In the genomic region with DNA sequence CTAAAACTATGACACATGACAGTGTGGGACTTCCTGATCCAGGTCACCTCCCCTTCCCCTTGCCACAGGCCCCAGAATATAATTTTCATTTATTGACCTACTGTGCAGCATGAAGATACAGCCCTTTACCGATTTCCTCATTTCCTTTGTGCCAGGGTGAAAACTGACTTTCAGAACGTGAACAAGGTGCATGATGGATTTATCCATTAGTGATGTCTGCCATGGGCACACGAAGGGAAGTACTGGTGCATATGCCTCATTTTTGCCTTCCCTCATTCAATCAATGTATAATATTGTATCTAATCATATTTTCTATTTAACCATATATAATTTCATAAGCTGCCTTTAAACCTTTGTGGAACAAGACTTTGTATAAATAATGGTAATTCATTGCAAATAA, we compare ENCODE assay signal across 18 cellular contexts.
A peak's percentile ranks its signal among the peaks of the same experiment; 100 is the strongest.
DNase-seq lines count a peak whose midpoint lies in the region; ATAC-seq and TF ChIP-seq lines count a peak whose summit lies in the region.
"Had no signal": no experiment of that assay in that cellular context is flagged by ENCODE, and none has a peak within 500 bp of the region (broad histone marks: within the 10 kb centered on the region; RNA-seq: fewer than 3 reads in every experiment).

No MANE protein-coding gene starts in this region.

- CTCF ChIA-PET in activated CD8-positive, alpha-beta T cell treated with anti-CD3 and anti-CD28 coated beads for 36 hours (lab: Charles Lee) = no interaction called here

- no peaks in the 10 kb centered on the region for H3K9me3 ChIP-seq in tibial artery
- H3K9me3 ChIP-seq: BLaER1, Caco-2 had no signal

- H3K4me1 ChIP-seq in GM23338 (ENCODE audit: insufficient read depth) (no peaks in the 10 kb centered on the region; the same call in 1 of the 2 replicates), tibial artery (no peaks in the 10 kb centered on the region)
- H3K4me1 ChIP-seq: BLaER1 had no signal

- H3K9me3 Mint-ChIP-seq in nephron (no peaks in the 10 kb centered on the region), GM23338 (no peaks in the 10 kb centered on the region)
- H3K9me3 Mint-ChIP-seq in activated CD8-positive, alpha-beta T cell treated with anti-CD3 and anti-CD28 coated beads for 36 hours = no peaks in the 10 kb centered on the region
- H3K9me3 Mint-ChIP-seq: CD4-positive, CD25-positive, alpha-beta regulatory T cell; CD8-positive, alpha-beta T cell; H9; HFFc6 had no signal

- H3F3A ChIP-seq in GM23338 (replicated peaks; ENCODE audit: low read depth) = no peaks in the 10 kb centered on the region

- H3K4me1 Mint-ChIP-seq in nephron (peaks cover 47% of the 10 kb centered on the region), GM23338 (peaks cover 3% of the 10 kb centered on the region; the same call in 2 of the 3 replicates)
- H3K4me1 Mint-ChIP-seq in activated CD8-positive, alpha-beta T cell treated with anti-CD3 and anti-CD28 coated beads for 36 hours (ENCODE audit: low read depth) = peaks cover 4% of the 10 kb centered on the region
- H3K4me1 Mint-ChIP-seq: B cell; CD4-positive, CD25-positive, alpha-beta regulatory T cell had no signal

- TF ChIP-seq CTCF in nephron (IDR thresholded peaks at IDR 0.05; ENCODE audit: unreplicated experiment in 3 of 3) = no peak
- TF ChIP-seq CTCF in GM23338 (conservative IDR thresholded peaks at IDR 0.05; ENCODE audit: low read depth in 2 of 2) = no peak
- TF ChIP-seq CTCF in tibial artery (IDR thresholded peaks at IDR 0.05) = no peak
- TF ChIP-seq CTCF in activated CD8-positive, alpha-beta T cell treated with anti-CD3 and anti-CD28 coated beads for 36 hours (IDR thresholded peaks at IDR 0.05) = no peak

- H4K20me1 ChIP-seq in GM23338 (replicated peaks; ENCODE audit: insufficient read depth) = no peaks in the 10 kb centered on the region
- H4K20me1 ChIP-seq: BLaER1 had no signal

- H2AFZ ChIP-seq in GM23338 = no peak overlapping the region

- H3K4me3 Mint-ChIP-seq in nephron = no peak overlapping the region
- H3K4me3 Mint-ChIP-seq in GM23338 = no peak overlapping the region
- no peak overlapping the region for H3K4me3 Mint-ChIP-seq in activated CD8-positive, alpha-beta T cell treated with anti-CD3 and anti-CD28 coated beads for 36 hours
- H3K4me3 Mint-ChIP-seq: B cell; CD4-positive, CD25-positive, alpha-beta regulatory T cell; CD8-positive, alpha-beta T cell; H9; HFFc6 had no signal

- H3K4me3 ChIP-seq in H7 (ENCODE audit: insufficient read depth, low read depth, low read length) (no peak overlapping the region), GM23338 (no peak overlapping the region), tibial artery (no peak overlapping the region)
- H3K4me3 ChIP-seq: BLaER1 had no signal

- no peaks in the 10 kb centered on the region for H3K9me2 ChIP-seq in GM23338 (ENCODE audit: insufficient read depth)

- H3K27me3 Mint-ChIP-seq in nephron (ENCODE audit: low read depth) (peaks cover 26% of the 10 kb centered on the region), GM23338 (ENCODE audit: insufficient read depth, low read depth, poor library complexity) (peaks cover 9% of the 10 kb centered on the region)
- H3K27me3 Mint-ChIP-seq in activated CD8-positive, alpha-beta T cell treated with anti-CD3 and anti-CD28 coated beads for 36 hours = peaks cover 8% of the 10 kb centered on the region

- H3K4me2 ChIP-seq in GM23338 = no peak overlapping the region
- H3K4me2 ChIP-seq: BLaER1 had no signal

- DNase-seq in H7 (peak; percentile 11), NCI-H69 (lab: John Stamatoyannopoulos, UW) (peak; percentile 48), GM23338 (ENCODE audit: low spot score) (no peak), tibial artery (no peak)
- DNase-seq in activated CD8-positive, alpha-beta T cell treated with anti-CD3 and anti-CD28 coated beads for 36 hours = no peak
- DNase-seq: Caco-2; CD4-positive, CD25-positive, alpha-beta regulatory T cell; DMS153; DMS79 treated with DMSO at 0.1 percent for 48 hours; GF-D8; H9; HFFc6 had no signal

- no peak for ATAC-seq in GM23338
- no peak for ATAC-seq in activated CD8-positive, alpha-beta T cell treated with anti-CD3 and anti-CD28 coated beads for 36 hours
- ATAC-seq: CD8-positive, alpha-beta T cell; HCT116 had no signal

- H3K27ac ChIP-seq in GM23338 (ENCODE audit: low read depth) = no peak overlapping the region
- no peak overlapping the region for H3K27ac ChIP-seq in tibial artery
- H3K27ac ChIP-seq: BLaER1, C4-2B had no signal

- H3K36me3 ChIP-seq in H7 (replicated peaks; ENCODE audit: control insufficient read depth, insufficient read depth, low read length) (no peaks in the 10 kb centered on the region), GM23338 (ENCODE audit: insufficient read depth) (no peaks in the 10 kb centered on the region), tibial artery (no peaks in the 10 kb centered on the region)
- H3K36me3 ChIP-seq: BLaER1 had no signal

- H3K79me2 ChIP-seq in GM23338 (replicated peaks; ENCODE audit: insufficient read depth) = no peaks in the 10 kb centered on the region

- H3K27ac Mint-ChIP-seq in nephron (peak overlapping the region in 2 of 3 experiments; percentile 21 to 79), GM23338 (no peak overlapping the region)
- H3K27ac Mint-ChIP-seq in activated CD8-positive, alpha-beta T cell treated with anti-CD3 and anti-CD28 coated beads for 36 hours = no peak overlapping the region
- H3K27ac Mint-ChIP-seq: B cell; CD4-positive, CD25-positive, alpha-beta regulatory T cell; CD8-positive, alpha-beta T cell; H9; HFFc6 had no signal

- intact Hi-C loops in tibial artery (cut with DNase I; ENCODE audit: low total_unique reads) = no loop called here
- intact Hi-C loops in activated CD8-positive, alpha-beta T cell treated with anti-CD3 and anti-CD28 coated beads for 36 hours (cut with micrococcal nuclease) = no loop called here

- H3K27me3 ChIP-seq in H7 (ENCODE audit: control insufficient read depth, insufficient read depth, low read length) (no peaks in the 10 kb centered on the region), GM23338 (ENCODE audit: insufficient read depth) (no peaks in the 10 kb centered on the region), tibial artery (peaks cover 0 to 64% of the 10 kb centered on the region in 2 donors)
- H3K27me3 ChIP-seq: BLaER1 had no signal

- POLR2A ChIA-PET in activated CD8-positive, alpha-beta T cell treated with anti-CD3 and anti-CD28 coated beads for 36 hours (lab: Charles Lee) = no interaction called here

- no peaks in the 10 kb centered on the region for H3K36me3 Mint-ChIP-seq in nephron (ENCODE audit: low read depth)
- no peaks in the 10 kb centered on the region; the same call in 2 of the 3 replicates for H3K36me3 Mint-ChIP-seq in GM23338 (ENCODE audit: low read depth)
- H3K36me3 Mint-ChIP-seq in activated CD8-positive, alpha-beta T cell treated with anti-CD3 and anti-CD28 coated beads for 36 hours (ENCODE audit: low read depth) = no peaks in the 10 kb centered on the region
- H3K36me3 Mint-ChIP-seq: CD4-positive, CD25-positive, alpha-beta regulatory T cell; CD8-positive, alpha-beta T cell had no signal

TF ChIP-seq in GM23338, 12 proteins besides CTCF, POLR2A, EP300 and RAD21:
- TF ChIP-seq JUNB (IDR thresholded peaks at IDR 0.05; ENCODE audit: unreplicated experiment) (no peak), ZNF114 (CRISPR knock-in tag; IDR thresholded peaks at IDR 0.05) (no peak)
TF ChIP-seq in GM23338: peak in this region for 0.

Comparison
In these comparisons a context has a peak if more than half of its experiments do, and no peak if none do; other contexts are left out.
1. DNase-seq: peak in H7 (single experiment) and NCI-H69 (single experiment); none in GM23338 (single experiment), tibial artery (0 of 2) and activated CD8-positive, alpha-beta T cell treated with anti-CD3 and anti-CD28 coated beads for 36 hours (single experiment).
2. H3K27ac Mint-ChIP-seq: peak in nephron (2 of 3); none in GM23338 (single experiment) and activated CD8-positive, alpha-beta T cell treated with anti-CD3 and anti-CD28 coated beads for 36 hours (single experiment).